Comparison of ENCODE assay signal across 38 cellular contexts in genomic region chr3:68941055-68941454, GRCh38. TPM values are rescaled to one million over a fixed set of nuclear protein-coding genes. Genes with fewer than 3 reads are reported as not detected.
"Had no signal": no experiment of that assay in that cellular context is flagged by ENCODE, and none has a peak within 500 bp of the region (broad histone marks: within the 10 kb centered on the region; RNA-seq: fewer than 3 reads in every experiment).

No MANE protein-coding gene starts in this region.

- DNase-seq: Karpas-422, Kasumi-1, MG63, MM.1S, MV-4-11, NCI-H1048, NCI-H1092, NCI-H1092 treated with DMSO at 0.1 percent for 48 hours, NCI-H1105, NCI-H1105 treated with DMSO at 0.1 percent for 48 hours, NCI-H1417, NCI-H1417 treated with DMSO at 0.1 percent for 48 hours, NCI-H1436, NCI-H1436 treated with DMSO at 0.1 percent for 48 hours, NCI-H146, NCI-H1694, NCI-H1694 treated with DMSO at 0.1 percent for 48 hours, NCI-H187, NCI-H187 treated with DMSO at 0.1 percent for 48 hours, NCI-H1930, NCI-H2029, NCI-H2029 treated with DMSO at 0.1 percent for 48 hours, NCI-H2081, NCI-H2081 treated with DMSO at 0.1 percent for 48 hours, NCI-H2107, NCI-H2171, NCI-H2171 treated with DMSO at 0.1 percent for 48 hours, NCI-H2227 treated with DMSO at 0.1 percent for 48 hours, NCI-H226, NCI-H345, NCI-H446, NCI-H446 treated with DMSO at 0.1 percent for 48 hours, NCI-H510A, NCI-H510A treated with DMSO at 0.1 percent for 48 hours had no signal

- H3K4me3 ChIP-seq: MG63 had no signal

- H3K9ac ChIP-seq: KMS-11 had no signal

- H3K36me3 ChIP-seq: MG63 had no signal

- H3K9me3 ChIP-seq: MG63 had no signal

- H3K4me2 ChIP-seq: KMS-11 had no signal

- H3K27ac ChIP-seq: KMS-11 had no signal

RNA-seq across cellular contexts. Expression of gene TAFA4, which starts 8.7 kb away (rescaled TPM):
- total RNA-seq: LHCN-M2, M059J, MCF 10A had no signal
